In genomic region chr5:77152441-77152840, GRCh38 we compare ENCODE assay signal across 17 cellular contexts. TPM values are rescaled to one million over a fixed set of nuclear protein-coding genes. Genes with fewer than 3 reads are reported as not detected.
A peak's percentile ranks its signal among the peaks of the same experiment; 100 is the strongest.
DNase-seq lines count a peak whose midpoint lies in the region; ATAC-seq and TF ChIP-seq lines count a peak whose summit lies in the region.
"Had no signal": no experiment of that assay in that cellular context is flagged by ENCODE, and none has a peak within 500 bp of the region (broad histone marks: within the 10 kb centered on the region; RNA-seq: fewer than 3 reads in every experiment).

No MANE protein-coding gene starts in this region.

- DNase-seq in NCI-H69 (lab: John Stamatoyannopoulos, UW) (peak; percentile 14), amniotic epithelial cell (ENCODE audit: low read depth) (peak; percentile 5), neural progenitor cell (ENCODE audit: low spot score) (peak; percentile 30), NCI-H446 (lab: John Stamatoyannopoulos, UW) (no peak)
- no peak for DNase-seq in activated CD4-positive, alpha-beta T cell treated with anti-CD3 and anti-CD28 coated beads, Interleukin-2, amount 10 ng/mL, durations not matched to agents 7 days and 5 days
- DNase-seq in stimulated activated naive CD4-positive, alpha-beta T cell treated with Interleukin-2 at 50 U/mL for 16 hours (lab: John Stamatoyannopoulos, UW) = no peak
- no peak for DNase-seq in stimulated activated CD4-positive, alpha-beta T cell treated with anti-CD3 and anti-CD28 coated beads, Interleukin-4, amount 100 ng/mL, for 1 hour
- DNase-seq: C1 segment of cervical spinal cord; Caco-2; CD4-positive, alpha-beta memory T cell; DMS153; DND-41; GM23248; H7 had no signal

- H3K27me3 Mint-ChIP-seq in neural progenitor cell (ENCODE audit: insufficient read depth, low read depth) = no peaks in the 10 kb centered on the region
- H3K27me3 Mint-ChIP-seq in stimulated activated memory B cell treated with anti-CD40 and anti-IgM and Interleukin-4, amounts not matched to agents 10 μg/mL and 1 μg/mL and 100 μg/mL, for 72 hours = peaks cover 9% of the 10 kb centered on the region
- peaks cover 9% of the 10 kb centered on the region for H3K27me3 Mint-ChIP-seq in activated CD4-positive, alpha-beta T cell treated with anti-CD3 and anti-CD28 coated beads, Interleukin-2, amount 10 ng/mL, durations not matched to agents 7 days and 5 days

- H3K27me3 ChIP-seq in neural progenitor cell = no peaks in the 10 kb centered on the region

- H3K4me2 ChIP-seq in neural progenitor cell = no peak overlapping the region

- no peaks in the 10 kb centered on the region for H3K79me2 ChIP-seq in neural progenitor cell (ENCODE audit: low read depth)

- no peak overlapping the region for H2AFZ ChIP-seq in neural progenitor cell (replicated peaks)
- H2AFZ ChIP-seq: GM23248 had no signal

- peaks cover 11% of the 10 kb centered on the region for H3K4me1 ChIP-seq in neural progenitor cell
- H3K4me1 ChIP-seq: Caco-2 had no signal

- POLR2A ChIA-PET in activated CD4-positive, alpha-beta T cell treated with anti-CD3 and anti-CD28 coated beads, Interleukin-2, amount 10 ng/mL, durations not matched to agents 7 days and 5 days (lab: Charles Lee) = no interaction called here

- H3K36me3 ChIP-seq in neural progenitor cell = no peaks in the 10 kb centered on the region

- H3K9ac ChIP-seq in neural progenitor cell = no peak overlapping the region
- H3K9ac ChIP-seq: GM23248 had no signal

- H4K20me1 ChIP-seq in neural progenitor cell (ENCODE audit: low read depth) = no peaks in the 10 kb centered on the region

- H3K27ac ChIP-seq in neural progenitor cell = no peak overlapping the region
- H3K27ac ChIP-seq: GM23248 had no signal

- CTCF ChIA-PET in activated CD4-positive, alpha-beta T cell treated with anti-CD3 and anti-CD28 coated beads, Interleukin-2, amount 10 ng/mL, durations not matched to agents 7 days and 5 days (lab: Charles Lee) = no interaction called here

- no peak overlapping the region for H3K27ac Mint-ChIP-seq in neural progenitor cell
- H3K27ac Mint-ChIP-seq in stimulated activated memory B cell treated with anti-CD40 and anti-IgM and Interleukin-4, amounts not matched to agents 10 μg/mL and 1 μg/mL and 100 μg/mL, for 72 hours = no peak overlapping the region
- no peak overlapping the region for H3K27ac Mint-ChIP-seq in activated CD4-positive, alpha-beta T cell treated with anti-CD3 and anti-CD28 coated beads, Interleukin-2, amount 10 ng/mL, durations not matched to agents 7 days and 5 days

- H3K9me3 ChIP-seq in neural progenitor cell (ENCODE audit: low read depth) = no peaks in the 10 kb centered on the region
- H3K9me3 ChIP-seq: Caco-2 had no signal

- TF ChIP-seq CTCF in neural progenitor cell (IDR thresholded peaks at IDR 0.05) = no peak

- peak; percentile 25 for ATAC-seq in stimulated activated memory B cell treated with anti-CD40 and anti-IgM and Interleukin-4, amounts not matched to agents 10 μg/mL and 1 μg/mL and 100 μg/mL, for 72 hours
- ATAC-seq: HCT116 had no signal

- H3K36me3 Mint-ChIP-seq in neural progenitor cell = peaks cover 14% of the 10 kb centered on the region
- H3K36me3 Mint-ChIP-seq in stimulated activated memory B cell treated with anti-CD40 and anti-IgM and Interleukin-4, amounts not matched to agents 10 μg/mL and 1 μg/mL and 100 μg/mL, for 72 hours = no peaks in the 10 kb centered on the region
- no peaks in the 10 kb centered on the region for H3K36me3 Mint-ChIP-seq in activated CD4-positive, alpha-beta T cell treated with anti-CD3 and anti-CD28 coated beads, Interleukin-2, amount 10 ng/mL, durations not matched to agents 7 days and 5 days (ENCODE audit: low read depth)
- H3K36me3 Mint-ChIP-seq: CD4-positive, alpha-beta memory T cell had no signal

- H3K9me3 Mint-ChIP-seq in neural progenitor cell = no peaks in the 10 kb centered on the region
- no peaks in the 10 kb centered on the region for H3K9me3 Mint-ChIP-seq in stimulated activated memory B cell treated with anti-CD40 and anti-IgM and Interleukin-4, amounts not matched to agents 10 μg/mL and 1 μg/mL and 100 μg/mL, for 72 hours
- H3K9me3 Mint-ChIP-seq in activated CD4-positive, alpha-beta T cell treated with anti-CD3 and anti-CD28 coated beads, Interleukin-2, amount 10 ng/mL, durations not matched to agents 7 days and 5 days = no peaks in the 10 kb centered on the region
- H3K9me3 Mint-ChIP-seq: CD4-positive, alpha-beta memory T cell had no signal

- peaks cover 4% of the 10 kb centered on the region for H3K4me1 Mint-ChIP-seq in neural progenitor cell
- no peaks in the 10 kb centered on the region for H3K4me1 Mint-ChIP-seq in stimulated activated memory B cell treated with anti-CD40 and anti-IgM and Interleukin-4, amounts not matched to agents 10 μg/mL and 1 μg/mL and 100 μg/mL, for 72 hours
- peaks cover 30% of the 10 kb centered on the region for H3K4me1 Mint-ChIP-seq in activated CD4-positive, alpha-beta T cell treated with anti-CD3 and anti-CD28 coated beads, Interleukin-2, amount 10 ng/mL, durations not matched to agents 7 days and 5 days

- no peak overlapping the region for H3K4me3 Mint-ChIP-seq in neural progenitor cell
- H3K4me3 Mint-ChIP-seq in stimulated activated memory B cell treated with anti-CD40 and anti-IgM and Interleukin-4, amounts not matched to agents 10 μg/mL and 1 μg/mL and 100 μg/mL, for 72 hours = no peak overlapping the region
- H3K4me3 Mint-ChIP-seq in activated CD4-positive, alpha-beta T cell treated with anti-CD3 and anti-CD28 coated beads, Interleukin-2, amount 10 ng/mL, durations not matched to agents 7 days and 5 days = no peak overlapping the region
- H3K4me3 Mint-ChIP-seq: CD4-positive, alpha-beta memory T cell had no signal

- H3F3A ChIP-seq in neural progenitor cell (ENCODE audit: low read depth) = no peaks in the 10 kb centered on the region

- no peak overlapping the region for H3K4me3 ChIP-seq in neural progenitor cell
- H3K4me3 ChIP-seq: GM23248 had no signal

RNA-seq across cellular contexts. Expression of gene PDE8B, which starts 58.0 kb away (rescaled TPM):
- total RNA-seq in neural progenitor cell (ENCODE audit: low replicate concordance) = 1.2 and 4.3 TPM in 2 replicates
- total RNA-seq in activated CD4-positive, alpha-beta T cell treated with anti-CD3 and anti-CD28 coated beads, Interleukin-2, amount 10 ng/mL, durations not matched to agents 7 days and 5 days = under 1 TPM in 1 of 2 experiments, not detected in 1; 0.25 TPM
- total RNA-seq: A172; CD4-positive, alpha-beta memory T cell; GM23248 had no signal

Comparison
In these comparisons a context has a peak if more than half of its experiments do, and no peak if none do; other contexts are left out.
1. DNase-seq: peak in NCI-H69 (single experiment), amniotic epithelial cell (single experiment) and neural progenitor cell (single experiment); none in activated CD4-positive, alpha-beta T cell treated with anti-CD3 and anti-CD28 coated beads, Interleukin-2, amount 10 ng/mL, durations not matched to agents 7 days and 5 days (single experiment), stimulated activated naive CD4-positive, alpha-beta T cell treated with Interleukin-2 at 50 U/mL for 16 hours (single experiment), NCI-H446 (0 of 2) and stimulated activated CD4-positive, alpha-beta T cell treated with anti-CD3 and anti-CD28 coated beads, Interleukin-4, amount 100 ng/mL, for 1 hour (single experiment).